ENCODE assay signal across 21 cellular contexts in the genomic region with DNA sequence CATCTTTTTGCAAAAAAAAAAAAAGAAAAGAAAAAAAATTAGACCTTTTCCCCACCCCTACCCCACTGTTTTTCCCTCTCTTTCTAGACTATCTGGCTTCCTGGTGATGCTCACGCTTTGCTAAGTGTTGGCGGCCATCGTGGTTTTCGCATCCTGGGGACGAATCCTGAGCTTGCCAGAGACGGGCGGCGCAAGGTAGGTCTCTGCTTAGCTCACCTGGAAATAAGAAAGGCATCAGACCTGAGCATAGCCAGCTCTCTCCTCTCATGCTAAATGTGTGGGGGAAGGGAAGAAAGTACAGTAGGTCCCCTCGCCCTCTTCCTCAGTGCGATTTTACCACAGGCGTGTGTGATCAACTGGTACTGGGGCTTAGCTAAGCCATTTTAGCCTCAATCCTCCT.
"Had no signal": no experiment of that assay in that cellular context is flagged by ENCODE, and none has a peak within 500 bp of the region (broad histone marks: within the 10 kb centered on the region; RNA-seq: fewer than 3 reads in every experiment).

No MANE protein-coding gene starts in this region.

- H3K4me1 ChIP-seq: right atrium auricular region, thyroid gland had no signal

- DNase-seq: effector CD4-positive, alpha-beta T cell; esophagus squamous epithelium; foreskin fibroblast; glutamatergic neuron; left colon; left ventricle myocardium superior; mucosa of descending colon; stimulated activated CD4-positive, alpha-beta T cell treated with anti-CD3 and anti-CD28 coated beads, Interleukin-4, amount 100 ng/mL, for 1 hour; stimulated activated CD8-positive, alpha-beta memory T cell treated with anti-CD3 and anti-CD28 coated beads, Interleukin-4, amount 100 ng/mL, for 48 hours; stimulated activated naive CD8-positive, alpha-beta T cell treated with anti-CD3 and anti-CD28 coated beads, Interleukin-15, Interleukin-2, amounts not matched to agents 100 U/mL and 50 U/mL, for 24 hours; thyroid gland; uterus had no signal

- H3K36me3 Mint-ChIP-seq: naive thymus-derived CD8-positive, alpha-beta T cell; stimulated activated effector memory CD8-positive, alpha-beta T cell treated with anti-CD3 and anti-CD28 coated beads, Interleukin-12 subunit alpha, Interleukin-12 subunit beta, amount 100 ng/mL, for 72 hours had no signal

- H3K36me3 ChIP-seq: esophagus squamous epithelium, right atrium auricular region, suprapubic skin, thyroid gland, uterus had no signal

- H3K4me3 ChIP-seq: coronary artery, esophagus squamous epithelium, gastroesophageal sphincter, lung, mucosa of descending colon, right atrium auricular region, smooth muscle cell, suprapubic skin, thyroid gland, uterus had no signal

- H3K9me3 ChIP-seq: esophagus squamous epithelium, gastroesophageal sphincter, mucosa of descending colon, right atrium auricular region, suprapubic skin, thyroid gland, uterus had no signal

- H3K4me1 Mint-ChIP-seq: naive thymus-derived CD8-positive, alpha-beta T cell; stimulated activated effector memory CD8-positive, alpha-beta T cell treated with anti-CD3 and anti-CD28 coated beads, Interleukin-12 subunit alpha, Interleukin-12 subunit beta, amount 100 ng/mL, for 72 hours had no signal

- H3K27me3 Mint-ChIP-seq: type B pancreatic cell had no signal

- H3K27ac ChIP-seq: coronary artery, esophagus squamous epithelium, gastroesophageal sphincter, right atrium auricular region, suprapubic skin, thyroid gland, uterus had no signal

- H3K27ac Mint-ChIP-seq: naive thymus-derived CD8-positive, alpha-beta T cell; stimulated activated effector memory CD8-positive, alpha-beta T cell treated with anti-CD3 and anti-CD28 coated beads, Interleukin-12 subunit alpha, Interleukin-12 subunit beta, amount 100 ng/mL, for 72 hours; type B pancreatic cell had no signal

- H3K4me3 Mint-ChIP-seq: naive thymus-derived CD8-positive, alpha-beta T cell; stimulated activated effector memory CD8-positive, alpha-beta T cell treated with anti-CD3 and anti-CD28 coated beads, Interleukin-12 subunit alpha, Interleukin-12 subunit beta, amount 100 ng/mL, for 72 hours; type B pancreatic cell had no signal

- H3K27me3 ChIP-seq: esophagus squamous epithelium, gastroesophageal sphincter, right atrium auricular region, suprapubic skin, thyroid gland, uterus had no signal

- ATAC-seq: gastroesophageal sphincter; left colon; left ventricle myocardium superior; mucosa of descending colon; naive thymus-derived CD8-positive, alpha-beta T cell; stimulated activated effector memory CD8-positive, alpha-beta T cell treated with anti-CD3 and anti-CD28 coated beads, Interleukin-12 subunit alpha, Interleukin-12 subunit beta, amount 100 ng/mL, for 72 hours; stimulated activated naive CD8-positive, alpha-beta T cell treated with anti-CD3 and anti-CD28 coated beads, Interleukin-15, Interleukin-2, amounts not matched to agents 100 U/mL and 50 U/mL, for 24 hours had no signal

- H3K9me3 Mint-ChIP-seq: naive thymus-derived CD8-positive, alpha-beta T cell; stimulated activated effector memory CD8-positive, alpha-beta T cell treated with anti-CD3 and anti-CD28 coated beads, Interleukin-12 subunit alpha, Interleukin-12 subunit beta, amount 100 ng/mL, for 72 hours had no signal
